In the genomic region with DNA sequence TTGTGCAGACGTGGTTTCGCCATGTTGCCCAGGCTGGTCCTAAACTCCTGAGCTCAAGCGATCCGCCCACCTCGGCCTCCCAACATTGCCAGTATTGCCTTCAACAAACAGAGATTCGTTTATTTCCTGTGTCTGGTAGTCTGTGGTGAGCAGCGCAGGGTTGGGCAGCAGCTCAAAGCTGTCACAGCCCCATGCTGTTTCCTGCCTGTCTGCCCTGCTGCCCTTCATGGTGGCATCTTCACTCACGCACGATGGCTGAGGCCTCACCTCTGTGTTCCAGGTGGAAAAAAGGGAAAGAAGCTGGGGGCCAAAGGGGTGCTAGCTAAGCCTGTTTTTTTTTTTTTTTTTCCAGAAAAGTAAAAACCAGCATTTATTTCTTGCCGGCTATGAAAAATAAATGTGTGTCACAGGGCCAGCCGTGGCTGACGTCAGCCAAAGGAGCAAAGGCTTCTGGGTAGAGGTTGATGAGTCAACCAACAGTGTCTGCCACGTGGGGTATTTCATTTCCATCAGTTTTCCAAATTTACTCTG, we compare ENCODE assay signal across 8 cellular contexts. TPM values are rescaled to one million over a fixed set of nuclear protein-coding genes. Genes with fewer than 3 reads are reported as not detected.
DNase-seq lines count a peak whose midpoint lies in the region; ATAC-seq and TF ChIP-seq lines count a peak whose summit lies in the region.

No MANE protein-coding gene starts in this region.

- peak; percentile 40 for ATAC-seq in body of pancreas
- ATAC-seq in GM21717 (IDR thresholded peaks at IDR 0.05; ENCODE audit: unreplicated experiment), result no peak
- no peak for ATAC-seq in HG03045 (IDR thresholded peaks at IDR 0.05; ENCODE audit: unreplicated experiment)

- intact Hi-C loops in body of pancreas (cut with DNase I), result no loop called here

- peaks cover 9% of the 10 kb centered on the region for H3K36me3 Mint-ChIP-seq in nephron progenitor cell (ENCODE audit: low read depth)

- H3K4me2 ChIP-seq in GM23248 (ENCODE audit: unreplicated experiment), result no peak overlapping the region

- H3K9me3 Mint-ChIP-seq in nephron progenitor cell, result no peaks in the 10 kb centered on the region

- H2AFZ ChIP-seq in GM23248, result 0 out of 2 replicates have a peak overlapping the region, but pooled peaks have one; percentile 32

- H3K9me3 ChIP-seq in GM23248 (ENCODE audit: low read depth) (no peaks in the 10 kb centered on the region), body of pancreas (no peaks in the 10 kb centered on the region)

- H3K4me1 ChIP-seq in GM23248 (ENCODE audit: insufficient read depth) (peaks cover 4% of the 10 kb centered on the region; the same call in 1 of the 2 replicates), body of pancreas (no peaks in the 10 kb centered on the region)

- H3K4me1 Mint-ChIP-seq in nephron progenitor cell, result peaks cover 11% of the 10 kb centered on the region

- H4K20me1 ChIP-seq in GM23248 (ENCODE audit: insufficient read depth), result no peaks in the 10 kb centered on the region

- no peaks in the 10 kb centered on the region; the same call in 1 of the 2 replicates for H3K36me3 ChIP-seq in GM23248 (ENCODE audit: low read depth)
- peaks cover 0 to 8% of the 10 kb centered on the region in 2 donors for H3K36me3 ChIP-seq in body of pancreas (replicated peaks in 1 of 2; ENCODE audit: insufficient read depth in 1 of 2, low read depth in 2 of 2)

- H3K27ac ChIP-seq in GM23248 (peak overlapping the region; percentile 60), body of pancreas (peak overlapping the region in 2 of 4 donors; percentile 36 to 66)

- H3K27me3 Mint-ChIP-seq in nephron progenitor cell (ENCODE audit: low read depth, poor library complexity), result peaks cover 8% of the 10 kb centered on the region

- peaks cover 4% of the 10 kb centered on the region; the same call in 1 of the 2 replicates for H3F3A ChIP-seq in GM23248 (ENCODE audit: insufficient read depth)

- peak overlapping the region; percentile 42 for H3K9ac ChIP-seq in GM23248

- in situ Hi-C loops in GM23248 (cut with MboI), result no loop called here

- DNase-seq in GM23248 (peak; percentile 80), body of pancreas (peak in 2 of 4 donors; percentile 26 to 45), lung microvascular endothelial cell (ENCODE audit: low read depth in 2 of 2) (peak; percentile 83 to 93), nephron progenitor cell (no peak)
- DNase-seq in stimulated activated CD8-positive, alpha-beta memory T cell treated with anti-CD3 and anti-CD28 coated beads, Interleukin-7, amount 100 ng/mL, for 1 hour (ENCODE audit: low read depth in 2 of 2), result peak; percentile 49 to 66

- no peak for TF ChIP-seq CTCF in WI38 (IDR thresholded peaks at IDR 0.05; ENCODE audit: low read depth, low read length)
- TF ChIP-seq CTCF in body of pancreas (IDR thresholded peaks at IDR 0.05), result no peak
- no peak for TF ChIP-seq CTCF in nephron progenitor cell (IDR thresholded peaks at IDR 0.05)

- 67 to 69% methylated on average over 13 of the region's 13 CpGs for WGBS in GM23248 (ENCODE audit: low coverage in 1 of 2, low lambda C conversion rate in 2 of 2, missing lambda C conversion rate in 2 of 2), 2 experiments
- WGBS in body of pancreas, 2 donors, result 65 to 78% methylated on average over 13 of the region's 13 CpGs

- no peaks in the 10 kb centered on the region for H3K9me2 ChIP-seq in GM23248 (ENCODE audit: insufficient read depth)

- H3K27ac Mint-ChIP-seq in nephron progenitor cell, result no peak overlapping the region

- TF ChIP-seq POLR2A in body of pancreas (IDR thresholded peaks at IDR 0.05), result no peak

- H3K79me2 ChIP-seq in GM23248 (ENCODE audit: insufficient read depth), result peaks cover 55% of the 10 kb centered on the region

- no peak overlapping the region for H3K4me3 ChIP-seq in GM23248
- H3K4me3 ChIP-seq in WI38 (ENCODE audit: low read depth, low read length), result 0 out of 2 replicates have a peak overlapping the region, but pooled peaks have one; percentile 4
- H3K4me3 ChIP-seq in body of pancreas, result no peak overlapping the region

- H3K4me3 Mint-ChIP-seq in nephron progenitor cell, result no peak overlapping the region

- no peaks in the 10 kb centered on the region for H3K27me3 ChIP-seq in GM23248 (replicated peaks; ENCODE audit: insufficient read depth)
- H3K27me3 ChIP-seq in body of pancreas, result no peaks in the 10 kb centered on the region

RNA-seq across cellular contexts. Expression of a gene that starts 28.8 kb away (rescaled TPM):
- total RNA-seq in GM23248 (2014; rRNA removed; shearing (Covaris generic)), result 12.3 and 13.3 TPM in 2 replicates
- polyA plus RNA-seq in GM23248 (2016; fragmentation: Nextera tagmentation; extraction: Ambion mirVana), result 16.9 and 17.9 TPM in 2 replicates
- 10 to 100 TPM; 21.5 to 23.1 TPM for total RNA-seq in body of pancreas
- 12.9 and 15.3 TPM in 2 replicates for total RNA-seq in lung microvascular endothelial cell

RNA-seq across cellular contexts. Expression of a gene that starts 53.2 kb away (rescaled TPM):
- total RNA-seq in GM23248 (2014; rRNA removed; shearing (Covaris generic)), result 45.1 and 45.4 TPM in 2 replicates
- 24.3 and 25.3 TPM in 2 replicates for polyA plus RNA-seq in GM23248 (2016; fragmentation: Nextera tagmentation; extraction: Ambion mirVana)
- total RNA-seq in body of pancreas (10 to 100 TPM; 33.6 to 46.4 TPM), lung microvascular endothelial cell (80.6 and 128 TPM in 2 replicates)
